28 cellular contexts compared by ENCODE assay signal in genomic region chr7:142409471-142409870, GRCh38.
"Had no signal": no experiment of that assay in that cellular context is flagged by ENCODE, and none has a peak within 500 bp of the region (broad histone marks: within the 10 kb centered on the region; RNA-seq: fewer than 3 reads in every experiment).

No MANE protein-coding gene starts in this region.

- H3K9me3 ChIP-seq: Peyer's patch had no signal

- H3K4me1 ChIP-seq: Peyer's patch had no signal

- H3K4me1 Mint-ChIP-seq: brain had no signal

- H3K27me3 ChIP-seq: cardiac muscle cell, Peyer's patch had no signal

- ATAC-seq: activated T-helper 17 cell treated with anti-CD3 and anti-CD28 coated beads, Interleukin-2, amount 50 U/mL, for 72 hours had no signal

- H3K4me3 Mint-ChIP-seq: activated CD4-positive, alpha-beta memory T cell treated with anti-CD3 and anti-CD28 coated beads, Interleukin-2, amount 10 ng/mL, durations not matched to agents 7 days and 5 days; activated naive CD4-positive, alpha-beta T cell treated with anti-CD3 and anti-CD28 coated beads for 36 hours; activated naive CD8-positive, alpha-beta T cell; activated T-helper 17 cell treated with anti-CD3 and anti-CD28 coated beads, Interleukin-2, amount 50 U/mL, for 72 hours; brain; T-helper 1 cell treated with Interleukin-12 subunit alpha and Interleukin-12 subunit beta and Interleukin-4 antibody, amounts not matched to agents 30 μg/mL and 1 μg/mL, for 36 hours had no signal

- H3K9me3 Mint-ChIP-seq: activated CD4-positive, alpha-beta memory T cell treated with anti-CD3 and anti-CD28 coated beads, Interleukin-2, amount 10 ng/mL, durations not matched to agents 7 days and 5 days; activated naive CD4-positive, alpha-beta T cell treated with anti-CD3 and anti-CD28 coated beads for 36 hours; activated T-helper 17 cell treated with anti-CD3 and anti-CD28 coated beads, Interleukin-2, amount 50 U/mL, for 72 hours; brain; T-helper 1 cell treated with Interleukin-12 subunit alpha and Interleukin-12 subunit beta and Interleukin-4 antibody, amounts not matched to agents 30 μg/mL and 1 μg/mL, for 36 hours had no signal

- H3K4me3 ChIP-seq: cardiac muscle cell, Peyer's patch had no signal

- H3K27me3 Mint-ChIP-seq: activated T-helper 17 cell treated with anti-CD3 and anti-CD28 coated beads, Interleukin-2, amount 50 U/mL, for 72 hours had no signal

- H3K27ac ChIP-seq: cardiac muscle cell, VCaP had no signal

- H3K36me3 ChIP-seq: cardiac muscle cell, Peyer's patch had no signal

- H3K36me3 Mint-ChIP-seq: activated naive CD8-positive, alpha-beta T cell; brain had no signal

- H3K27ac Mint-ChIP-seq: activated CD4-positive, alpha-beta memory T cell treated with anti-CD3 and anti-CD28 coated beads, Interleukin-2, amount 10 ng/mL, durations not matched to agents 7 days and 5 days; activated naive CD4-positive, alpha-beta T cell treated with anti-CD3 and anti-CD28 coated beads for 36 hours; activated naive CD8-positive, alpha-beta T cell; activated T-helper 17 cell treated with anti-CD3 and anti-CD28 coated beads, Interleukin-2, amount 50 U/mL, for 72 hours; brain; T-helper 1 cell treated with Interleukin-12 subunit alpha and Interleukin-12 subunit beta and Interleukin-4 antibody, amounts not matched to agents 30 μg/mL and 1 μg/mL, for 36 hours had no signal

- DNase-seq: activated CD4-positive, alpha-beta memory T cell treated with anti-CD3 and anti-CD28 coated beads, Interleukin-2, amount 10 ng/mL, durations not matched to agents 7 days and 5 days; activated CD4-positive, alpha-beta T cell treated with anti-CD3 and anti-CD28 coated beads, Interleukin-2, amount 50 U/mL, for 1 hour; activated CD4-positive, CD25-positive, alpha-beta regulatory T cell; activated gamma-delta T cell; activated naive CD4-positive, alpha-beta T cell treated with anti-CD3 and anti-CD28 coated beads for 36 hours; activated T-cell treated with anti-CD3 and anti-CD28 coated beads for 4 hours; activated T-cell treated with anti-CD3 and anti-CD28 coated beads, Interleukin-2, amount 50 U/mL, for 48 hours; amygdala; MM.1S; NCI-H1092; NCI-H1417; NCI-H1694; NCI-H2029; NCI-H2107; NCI-H345; NCI-H510A; NCI-H69; NK-92 treated with Interleukin-12 subunit alpha and Interleukin-12 subunit beta, amount 100 ng/mL, for 24 hours; OCI-M1; Peyer's patch; SHP77; T-helper 9 cell had no signal
